Comparison of ENCODE assay signal across 11 cellular contexts in the genomic region with DNA sequence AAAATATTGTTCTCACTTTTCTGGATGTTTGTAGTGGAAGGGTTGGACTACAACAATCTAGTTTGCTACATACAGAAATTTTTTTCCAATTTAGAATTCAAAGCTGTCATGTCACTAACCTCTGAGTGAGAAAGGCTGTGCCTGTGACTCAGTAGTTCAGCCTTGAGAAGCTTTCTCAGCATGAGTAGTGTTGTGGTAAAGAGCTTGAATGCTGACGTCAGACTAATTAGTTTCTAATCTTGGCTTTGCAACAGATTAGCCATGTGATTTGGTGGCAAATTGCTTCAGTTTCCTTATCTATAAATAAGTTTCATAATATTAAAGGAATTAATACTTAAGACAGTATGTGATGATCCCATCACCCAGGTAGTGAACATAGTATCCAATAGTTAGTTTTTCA.
DNase-seq lines count a peak whose midpoint lies in the region; ATAC-seq and TF ChIP-seq lines count a peak whose summit lies in the region.
"Had no signal": no experiment of that assay in that cellular context is flagged by ENCODE, and none has a peak within 500 bp of the region (broad histone marks: within the 10 kb centered on the region; RNA-seq: fewer than 3 reads in every experiment).

No MANE protein-coding gene starts in this region.

- no peaks in the 10 kb centered on the region for H3K9me3 Mint-ChIP-seq in type B pancreatic cell

- H3K27me3 Mint-ChIP-seq in type B pancreatic cell: no peaks in the 10 kb centered on the region

- ATAC-seq in HG03045 (IDR thresholded peaks at IDR 0.05; ENCODE audit: unreplicated experiment): peak; percentile 41
- ATAC-seq in HG03097 (IDR thresholded peaks at IDR 0.05; ENCODE audit: low FRiP score, unreplicated experiment): no peak

- no peaks in the 10 kb centered on the region for H3K36me3 Mint-ChIP-seq in type B pancreatic cell
- H3K36me3 Mint-ChIP-seq: CD4-positive, CD25-positive, alpha-beta regulatory T cell had no signal

- peak; percentile 21 for DNase-seq in stimulated activated CD4-positive, alpha-beta T cell treated with anti-CD3 and anti-CD28 coated beads, Interleukin-15, amount 100 ng/mL, for 24 hours
- DNase-seq in stimulated activated CD4-positive, alpha-beta T cell treated with anti-CD3 and anti-CD28 coated beads, Interleukin-4, amount 100 ng/mL, for 24 hours: no peak
- peak; percentile 77 for DNase-seq in astrocyte of the hippocampus (ENCODE audit: low read depth, low spot score)
- DNase-seq in stromal cell of bone marrow (ENCODE audit: low read depth): peak; percentile 68
- DNase-seq in type B pancreatic cell (ENCODE audit: extremely low spot score, unreplicated experiment): no peak
- DNase-seq in NCI-H82 treated with DMSO at 0.1 percent for 48 hours (lab: John Stamatoyannopoulos, UW; ENCODE audit: unreplicated experiment): no peak
- DNase-seq: activated CD8-positive, alpha-beta memory T cell treated with anti-CD3 and anti-CD28 coated beads, Interleukin-2, amount 50 U/mL, for 4 hours; SK-N-SH had no signal

- peaks cover 8% of the 10 kb centered on the region for H3K4me1 Mint-ChIP-seq in type B pancreatic cell (ENCODE audit: unreplicated experiment)

- H3K27ac Mint-ChIP-seq in type B pancreatic cell: no peak overlapping the region
- H3K27ac Mint-ChIP-seq: CD4-positive, CD25-positive, alpha-beta regulatory T cell had no signal

- no peak overlapping the region for H3K4me3 Mint-ChIP-seq in type B pancreatic cell
- H3K4me3 Mint-ChIP-seq: CD4-positive, CD25-positive, alpha-beta regulatory T cell had no signal

- no peak for TF ChIP-seq CTCF in type B pancreatic cell (conservative IDR thresholded peaks at IDR 0.05)

Comparison
In these comparisons a context has a peak if more than half of its experiments do, and no peak if none do; other contexts are left out.
1. DNase-seq: peak in stimulated activated CD4-positive, alpha-beta T cell treated with anti-CD3 and anti-CD28 coated beads, Interleukin-15, amount 100 ng/mL, for 24 hours (single experiment), astrocyte of the hippocampus (single experiment) and stromal cell of bone marrow (single experiment); none in stimulated activated CD4-positive, alpha-beta T cell treated with anti-CD3 and anti-CD28 coated beads, Interleukin-4, amount 100 ng/mL, for 24 hours (single experiment), type B pancreatic cell (single experiment) and NCI-H82 treated with DMSO at 0.1 percent for 48 hours (single experiment).